ENCODE assay signal across 27 cellular contexts in genomic region chr20:2703716-2704475, GRCh38. TPM values are rescaled to one million over a fixed set of nuclear protein-coding genes. Genes with fewer than 3 reads are reported as not detected.
DNase-seq lines count a peak whose midpoint lies in the region; FAIRE-seq and TF ChIP-seq lines count a peak whose summit lies in the region.
"Had no signal": no experiment of that assay in that cellular context is flagged by ENCODE, and none has a peak within 500 bp of the region (broad histone marks: within the 10 kb centered on the region; RNA-seq: fewer than 3 reads in every experiment).

No MANE protein-coding gene starts in this region.

- H3K27ac ChIP-seq in coronary artery, result no peak overlapping the region
- no peak overlapping the region for H3K27ac ChIP-seq in osteoblast (ENCODE audit: low read depth, low read length)
- H3K27ac ChIP-seq in ovary, result no peak overlapping the region
- H3K27ac ChIP-seq: A549; BLaER1 treated with 17β-estradiol and CSF1 and Interleukin-3, amounts not matched to agents 10 nM and 100 nM had no signal

- H3K36me3 ChIP-seq in osteoblast (ENCODE audit: insufficient read depth, low read length) (no peaks in the 10 kb centered on the region), ovary (no peaks in the 10 kb centered on the region)
- H3K36me3 ChIP-seq: BE2C; BLaER1 treated with 17β-estradiol and CSF1 and Interleukin-3, amounts not matched to agents 10 nM and 100 nM had no signal

- H3K9me3 ChIP-seq in osteoblast (ENCODE audit: low read depth, low read length) (no peaks in the 10 kb centered on the region), ovary (no peaks in the 10 kb centered on the region)
- H3K9me3 ChIP-seq: A549, BE2C had no signal

- TF ChIP-seq POLR2A in ovary (IDR thresholded peaks at IDR 0.05) (no peak), GM12892 (IDR thresholded peaks at IDR 0.05; ENCODE audit: low read depth, low read length) (no peak)

- no peaks in the 10 kb centered on the region for H3K79me2 ChIP-seq in osteoblast (ENCODE audit: insufficient read depth, low read length)

- TF ChIP-seq CTCF in coronary artery (IDR thresholded peaks at IDR 0.05) (no peak), osteoblast (IDR thresholded peaks at IDR 0.05; ENCODE audit: extremely low read depth, low read depth, low read length) (no peak), ovary (IDR thresholded peaks at IDR 0.05) (no peak)

- peak; percentile 49 for DNase-seq in activated CD8-positive, alpha-beta memory T cell treated with anti-CD3 and anti-CD28 coated beads for 24 hours
- DNase-seq in activated CD8-positive, alpha-beta memory T cell treated with anti-CD3 and anti-CD28 coated beads, Interleukin-2, amount 50 U/mL, for 4 hours, result no peak
- DNase-seq in coronary artery (ENCODE audit: low spot score) (peak; percentile 49), islet precursor cell (peak; percentile 32), osteoblast (ENCODE audit: insufficient read length, low spot score, missing footprints) (peak; percentile 66), ovary (no peak), GM12892 (ENCODE audit: insufficient read length) (no peak)
- DNase-seq in stimulated activated CD4-positive, alpha-beta T cell treated with anti-CD3 and anti-CD28 coated beads, Interleukin-12 subunit alpha, Interleukin-12 subunit beta, amount 100 ng/mL, for 4 hours, result no peak
- DNase-seq: 8988T; ACHN; AML-193; BE2C; CD4-positive, alpha-beta T cell; CD8-positive, alpha-beta memory T cell; DMS 273 treated with DMSO at 0.1 percent for 48 hours; DMS79; EL; GDM1; GOT3; H7; HCEC 1CT had no signal

- H3K4me1 ChIP-seq in osteoblast (ENCODE audit: insufficient read depth, low read length) (no peaks in the 10 kb centered on the region), ovary (ENCODE audit: insufficient read depth) (no peaks in the 10 kb centered on the region)
- H3K4me1 ChIP-seq: A549, BE2C had no signal

- H3K4me3 ChIP-seq in coronary artery, result no peak overlapping the region
- H3K4me3 ChIP-seq in osteoblast (ENCODE audit: insufficient read depth, low read length), result no peak overlapping the region
- no peak overlapping the region for H3K4me3 ChIP-seq in ovary
- H3K4me3 ChIP-seq: A549; BLaER1 treated with 17β-estradiol and CSF1 and Interleukin-3, amounts not matched to agents 10 nM and 100 nM; GM12878 had no signal

- no peak overlapping the region for H3K4me2 ChIP-seq in osteoblast (ENCODE audit: insufficient read depth, low read length)
- H3K4me2 ChIP-seq: A549; BLaER1 treated with 17β-estradiol and CSF1 and Interleukin-3, amounts not matched to agents 10 nM and 100 nM had no signal

- 84 to 87% (median 85%) methylated on average over 8 of the region's 8 CpGs for WGBS in ovary, 3 donors

- TF ChIP-seq EP300 in ovary (IDR thresholded peaks at IDR 0.05), result no peak

- H4K20me1 ChIP-seq in osteoblast (ENCODE audit: insufficient read depth, low read length), result no peaks in the 10 kb centered on the region

- no peak for FAIRE-seq in GM12892 (lab: Jason Lieb, UNC)
- FAIRE-seq: A549, D721Med, GM12878, GM18507 had no signal

- H3K27me3 ChIP-seq in osteoblast (ENCODE audit: insufficient read depth, low read length) (peaks cover 33% of the 10 kb centered on the region), ovary (no peaks in the 10 kb centered on the region)
- H3K27me3 ChIP-seq: BE2C; BLaER1 treated with 17β-estradiol and CSF1 and Interleukin-3, amounts not matched to agents 10 nM and 100 nM had no signal

- H2AFZ ChIP-seq in osteoblast (ENCODE audit: low read length), result no peak overlapping the region

- intact Hi-C loops in ovary (cut with DNase I), result no loop called here

RNA-seq across cellular contexts. Expression of gene EBF4, which starts 11.3 kb away (rescaled TPM):
- total RNA-seq in osteoblast (under 0.01 and 0.29 TPM in 2 replicates), ovary (10 to 100 TPM; 17.6 to 67.7 (median 55.5) TPM)
- 10 to 100 TPM in 1 of 2 donors, 1 to 10 TPM in 1; 9.4 to 22.3 TPM for polyA plus RNA-seq in ovary
- not detected for polyA plus RNA-seq in GM12892 (2012; ENCODE audit: missing spikeins)
- polyA plus RNA-seq: CD14-positive monocyte, GM12878 had no signal

RNA-seq across cellular contexts. Expression of gene IDH3B, which starts 39.9 kb away (rescaled TPM):
- total RNA-seq in osteoblast (67.5 and 71.7 TPM in 2 replicates), ovary (10 to 100 TPM; 68.1 to 92.9 (median 85.9) TPM)
- polyA plus RNA-seq in ovary, result 100 to 1,000 TPM in 1 of 2 donors, 10 to 100 TPM in 1; 85.6 to 105 TPM
- 95.7 TPM for polyA plus RNA-seq in GM12892 (2012; ENCODE audit: missing spikeins)

RNA-seq across cellular contexts. Expression of gene NOP56, which starts 51.5 kb away (rescaled TPM):
- 86.0 and 91.2 TPM in 2 replicates for total RNA-seq in osteoblast
- total RNA-seq in ovary, result 100 to 1,000 TPM in 5 of 7 donors, 10 to 100 TPM in 2; 62.0 to 181 (median 134) TPM
- 100 to 1,000 TPM in 1 of 2 donors, 10 to 100 TPM in 1; 76.2 to 207 TPM for polyA plus RNA-seq in ovary
- 386 TPM for polyA plus RNA-seq in GM12892 (2012; ENCODE audit: missing spikeins)

Comparison
In these comparisons a context has a peak if more than half of its experiments do, and no peak if none do; other contexts are left out.
1. DNase-seq: peak in activated CD8-positive, alpha-beta memory T cell treated with anti-CD3 and anti-CD28 coated beads for 24 hours (single experiment), coronary artery (single experiment), islet precursor cell (single experiment) and osteoblast (single experiment); none in activated CD8-positive, alpha-beta memory T cell treated with anti-CD3 and anti-CD28 coated beads, Interleukin-2, amount 50 U/mL, for 4 hours (single experiment), ovary (0 of 5), stimulated activated CD4-positive, alpha-beta T cell treated with anti-CD3 and anti-CD28 coated beads, Interleukin-12 subunit alpha, Interleukin-12 subunit beta, amount 100 ng/mL, for 4 hours (single experiment) and GM12892 (single experiment).
2. RNA of gene EBF4, which starts 11.3 kb away (total RNA-seq): 17.6 to 67.7 TPM in ovary; under 0.01 to 0.29 TPM in osteoblast; every median in the first group is over 10 times any median in the second.